2 cellular contexts compared by ENCODE assay signal in genomic region chr7:31785081-31785480, GRCh38.
TF ChIP-seq lines count a peak whose summit lies in the region.

No MANE protein-coding gene starts in this region.

TF ChIP-seq in IMR-90, 13 proteins besides CTCF, POLR2A, EP300 and RAD21 (continued from another document):
- TF ChIP-seq MXI1 (IDR thresholded peaks at IDR 0.05; ENCODE audit: borderline replicate concordance, low read depth, low read length) = no peak

TF ChIP-seq in SK-N-SH, 30 proteins besides CTCF, POLR2A, EP300 and RAD21 (continued from another document):
- TF ChIP-seq IRF3 (IDR thresholded peaks at IDR 0.05; ENCODE audit: low read depth, low read length) = no peak
- no peak for TF ChIP-seq TEAD4 (IDR thresholded peaks at IDR 0.05; ENCODE audit: borderline replicate concordance, insufficient read depth)
- no peak for TF ChIP-seq NRF1 (IDR thresholded peaks at IDR 0.05; ENCODE audit: low read depth, low read length)
- no peak for TF ChIP-seq USF2 (IDR thresholded peaks at IDR 0.05; ENCODE audit: borderline replicate concordance, low read depth, low read length)
- TF ChIP-seq SIN3A (IDR thresholded peaks at IDR 0.05; ENCODE audit: borderline replicate concordance, low read depth, low read length) = no peak
- TF ChIP-seq RCOR1 (IDR thresholded peaks at IDR 0.05; ENCODE audit: low read length) = no peak
- TF ChIP-seq REST (IDR thresholded peaks at IDR 0.05; ENCODE audit: low read depth, low read length) = no peak
- TF ChIP-seq MAX (IDR thresholded peaks at IDR 0.05; ENCODE audit: low read depth) = no peak
- no peak for TF ChIP-seq TAF1 (IDR thresholded peaks at IDR 0.05; ENCODE audit: borderline replicate concordance, low read depth, low read length)
- TF ChIP-seq POLR2AphosphoS5 (IDR thresholded peaks at IDR 0.05; ENCODE audit: low read depth, low read length) = no peak
